In genomic region chr11:2094354-2095197, GRCh38 we compare ENCODE assay signal across 13 cellular contexts.
"Had no signal": no experiment of that assay in that cellular context is flagged by ENCODE, and none has a peak within 500 bp of the region (broad histone marks: within the 10 kb centered on the region; RNA-seq: fewer than 3 reads in every experiment).

No MANE protein-coding gene starts in this region.

- H3K4me3 ChIP-seq: thyroid gland, uterus had no signal

- H3K4me3 Mint-ChIP-seq: activated CD4-positive, alpha-beta T cell treated with anti-CD3 and anti-CD28 coated beads, Interleukin-2, amount 10 ng/mL, durations not matched to agents 7 days and 5 days; endodermal cell; nephron; WTC11 had no signal

- H3K9me3 ChIP-seq: thyroid gland, uterus had no signal

- H3K9me3 Mint-ChIP-seq: activated CD4-positive, alpha-beta T cell treated with anti-CD3 and anti-CD28 coated beads, Interleukin-2, amount 10 ng/mL, durations not matched to agents 7 days and 5 days; activated naive CD4-positive, alpha-beta T cell treated with anti-CD3 and anti-CD28 coated beads, Interleukin-2, amount 50 U/mL, for 72 hours; nephron; WTC11 had no signal

- H3K27me3 ChIP-seq: brain microvascular endothelial cell, thyroid gland, uterus had no signal

- H3K36me3 Mint-ChIP-seq: activated naive CD4-positive, alpha-beta T cell treated with anti-CD3 and anti-CD28 coated beads, Interleukin-2, amount 50 U/mL, for 72 hours; WTC11 had no signal

- DNase-seq: activated CD4-positive, alpha-beta T cell treated with anti-CD3 and anti-CD28 coated beads, Interleukin-2, amount 10 ng/mL, durations not matched to agents 7 days and 5 days; activated CD8-positive, alpha-beta memory T cell treated with anti-CD3 and anti-CD28 coated beads for 24 hours; brain microvascular endothelial cell; cerebellar nuclear complex; dermis blood vessel endothelial cell; endodermal cell; erythroblast; small intestine; uterus had no signal

- H3K27ac ChIP-seq: brain microvascular endothelial cell, uterus had no signal

- H3K27ac Mint-ChIP-seq: activated CD4-positive, alpha-beta T cell treated with anti-CD3 and anti-CD28 coated beads, Interleukin-2, amount 10 ng/mL, durations not matched to agents 7 days and 5 days; activated naive CD4-positive, alpha-beta T cell treated with anti-CD3 and anti-CD28 coated beads, Interleukin-2, amount 50 U/mL, for 72 hours; endodermal cell; WTC11 had no signal

- H3K36me3 ChIP-seq: brain microvascular endothelial cell, thyroid gland, uterus had no signal

- ATAC-seq: activated naive CD4-positive, alpha-beta T cell treated with anti-CD3 and anti-CD28 coated beads, Interleukin-2, amount 50 U/mL, for 72 hours; WTC11 had no signal
